1 cellular context compared by ENCODE assay signal in the genomic region with DNA sequence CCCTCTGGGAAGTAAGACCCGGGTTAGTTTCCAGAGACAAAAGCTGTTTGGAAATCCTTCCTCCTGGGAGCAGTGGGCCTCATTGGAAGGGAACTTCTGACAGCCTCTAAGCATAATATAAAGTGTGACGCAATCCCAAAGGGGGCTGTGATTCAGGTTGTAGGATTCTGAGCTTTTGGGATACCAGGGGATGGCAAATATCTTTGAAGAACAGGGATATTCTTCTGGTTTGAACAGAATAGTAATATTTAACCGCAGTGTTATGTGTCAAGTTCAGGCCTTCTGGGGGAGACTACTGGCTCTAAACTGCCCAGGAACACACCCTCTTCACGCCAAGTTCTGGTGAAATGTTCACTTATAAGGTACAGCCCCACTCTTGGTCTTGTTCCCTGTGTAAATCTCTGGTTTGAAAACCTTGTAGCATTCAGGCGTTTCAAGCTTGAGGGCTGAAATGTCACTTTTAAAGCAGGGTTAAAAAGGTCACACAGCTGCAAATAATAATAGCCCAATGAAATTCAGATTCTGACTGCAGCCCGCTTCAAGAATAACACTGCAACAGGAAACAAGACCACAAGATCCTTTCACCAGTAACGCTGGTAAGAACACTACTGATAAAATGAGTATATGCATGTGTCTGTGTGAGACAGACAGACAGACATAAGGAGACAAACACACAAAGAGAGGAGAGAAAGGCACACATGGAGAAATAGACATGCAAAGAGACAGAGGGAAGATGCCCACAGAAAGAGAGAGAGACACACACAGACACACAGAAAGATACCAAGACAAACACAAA.
TF ChIP-seq lines count a peak whose summit lies in the region.

No MANE protein-coding gene starts in this region.

TF ChIP-seq in SK-N-SH treated with all-trans-retinoic acid at 6 μM for 48 hours, 23 proteins besides CTCF, POLR2A, EP300 and RAD21 (continued from another document):
- TF ChIP-seq, protein P1, sequence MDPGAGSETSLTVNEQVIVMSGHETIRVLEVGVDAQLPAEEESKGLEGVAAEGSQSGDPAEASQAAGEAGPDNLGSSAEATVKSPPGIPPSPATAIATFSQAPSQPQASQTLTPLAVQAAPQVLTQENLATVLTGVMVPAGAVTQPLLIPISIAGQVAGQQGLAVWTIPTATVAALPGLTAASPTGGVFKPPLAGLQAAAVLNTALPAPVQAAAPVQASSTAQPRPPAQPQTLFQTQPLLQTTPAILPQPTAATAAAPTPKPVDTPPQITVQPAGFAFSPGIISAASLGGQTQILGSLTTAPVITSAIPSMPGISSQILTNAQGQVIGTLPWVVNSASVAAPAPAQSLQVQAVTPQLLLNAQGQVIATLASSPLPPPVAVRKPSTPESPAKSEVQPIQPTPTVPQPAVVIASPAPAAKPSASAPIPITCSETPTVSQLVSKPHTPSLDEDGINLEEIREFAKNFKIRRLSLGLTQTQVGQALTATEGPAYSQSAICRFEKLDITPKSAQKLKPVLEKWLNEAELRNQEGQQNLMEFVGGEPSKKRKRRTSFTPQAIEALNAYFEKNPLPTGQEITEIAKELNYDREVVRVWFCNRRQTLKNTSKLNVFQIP (CRISPR knock-in tag; IDR thresholded peaks at IDR 0.05; ENCODE audit: borderline replicate concordance, low read depth): no peak
- TF ChIP-seq PPARA (CRISPR knock-in tag; IDR thresholded peaks at IDR 0.05; ENCODE audit: borderline replicate concordance) (no peak), GLIS3 (CRISPR knock-in tag; IDR thresholded peaks at IDR 0.05) (no peak), SNAI2 (CRISPR knock-in tag; IDR thresholded peaks at IDR 0.05) (no peak)
TF ChIP-seq in SK-N-SH treated with all-trans-retinoic acid at 6 μM for 48 hours: peak in this region for 0.
